Comparison of ENCODE assay signal across 16 cellular contexts in genomic region chr6:155645328-155645727, GRCh38.
A peak's percentile ranks its signal among the peaks of the same experiment; 100 is the strongest.
DNase-seq lines count a peak whose midpoint lies in the region; ATAC-seq and TF ChIP-seq lines count a peak whose summit lies in the region.
"Had no signal": no experiment of that assay in that cellular context is flagged by ENCODE, and none has a peak within 500 bp of the region (broad histone marks: within the 10 kb centered on the region; RNA-seq: fewer than 3 reads in every experiment).

No MANE protein-coding gene starts in this region.

- POLR2A ChIA-PET in Panc1 (lab: Charles Lee), result no interaction called here

- H2BK15ac ChIP-seq in mesenchymal stem cell (ENCODE audit: low read depth, poor library complexity, severe bottlenecking), result no peak overlapping the region

- no peak overlapping the region for H4K91ac ChIP-seq in mesenchymal stem cell (ENCODE audit: low read length)

- no peak for TF ChIP-seq POLR2A in Peyer's patch (IDR thresholded peaks at IDR 0.05)

- no peak overlapping the region for H2AK5ac ChIP-seq in mesenchymal stem cell (ENCODE audit: low read length, severe bottlenecking)

- peak; percentile 84 for DNase-seq in DMS53 treated with DMSO at 0.1 percent for 48 hours (lab: John Stamatoyannopoulos, UW; ENCODE audit: unreplicated experiment)
- DNase-seq in Panc1 (ENCODE audit: low read depth, low spot score), result peak; percentile 83
- peak; percentile 70 for DNase-seq in epithelial cell of esophagus (ENCODE audit: low read depth)
- peak; percentile 51 for DNase-seq in mesenchymal stem cell
- DNase-seq in T-helper 2 cell, result no peak
- DNase-seq in Peyer's patch, result no peak
- DNase-seq: activated CD4-positive, alpha-beta T cell treated with anti-CD3 and anti-CD28 coated beads, Interleukin-2, amount 50 U/mL, for 48 hours; activated T-cell treated with anti-CD3 and anti-CD28 coated beads, Interleukin-2, amount 50 U/mL, for 48 hours; effector CD4-positive, alpha-beta T cell; Kasumi-1; NCI-H774; pancreas; stimulated activated CD4-positive, alpha-beta T cell treated with anti-CD3 and anti-CD28 coated beads, Interleukin-2, amount 100 ng/mL, for 48 hours had no signal

- H2BK120ac ChIP-seq in mesenchymal stem cell (ENCODE audit: low read depth, low read length), result no peak overlapping the region

- no peaks in the 10 kb centered on the region for H3K4me1 ChIP-seq in Panc1 (ENCODE audit: control insufficient read depth, insufficient read depth, low read length)
- H3K4me1 ChIP-seq in mesenchymal stem cell (ENCODE audit: control insufficient read depth, insufficient read depth, low read depth, low read length), result no peaks in the 10 kb centered on the region
- H3K4me1 ChIP-seq in Peyer's patch, result no peaks in the 10 kb centered on the region
- H3K4me1 ChIP-seq: pancreas had no signal

- no peak overlapping the region for H3K27ac ChIP-seq in Panc1 (ENCODE audit: low read length)
- H3K27ac ChIP-seq in mesenchymal stem cell (ENCODE audit: low read length, poor library complexity, severe bottlenecking), result no peak overlapping the region
- no peak overlapping the region for H3K27ac ChIP-seq in Peyer's patch
- H3K27ac ChIP-seq: cardiac muscle cell had no signal

- H3K23ac ChIP-seq in mesenchymal stem cell (ENCODE audit: low read length in 2 of 2), result no peak overlapping the region

- H3K4me2 ChIP-seq in mesenchymal stem cell (ENCODE audit: low read length, poor library complexity, severe bottlenecking), result no peak overlapping the region

- TF ChIP-seq CTCF in Panc1 (IDR thresholded peaks at IDR 0.05), result no peak
- TF ChIP-seq CTCF in epithelial cell of esophagus (IDR thresholded peaks at IDR 0.05; ENCODE audit: insufficient read depth, low read depth, low read length, missing control alignments), result no peak
- no peak for TF ChIP-seq CTCF in Peyer's patch (IDR thresholded peaks at IDR 0.05)

- WGBS in mesenchymal stem cell, result 10% methylated on average over 2 of the region's 2 CpGs

- in situ Hi-C loops in Panc1 (cut with HindIII; ENCODE audit: low pct_unique_long_range_greater_than_20kb, low sequenced_read_pairs), result no loop called here

- CTCF ChIA-PET in Panc1 (lab: Charles Lee), result no interaction called here

- H2BK5ac ChIP-seq in mesenchymal stem cell (ENCODE audit: low read depth, low read length, poor library complexity, severe bottlenecking), result no peak overlapping the region

- H4K8ac ChIP-seq in mesenchymal stem cell (ENCODE audit: low read length), result no peak overlapping the region

- H3K36me3 ChIP-seq in Panc1 (ENCODE audit: control insufficient read depth, insufficient read depth, low read length) (no peaks in the 10 kb centered on the region), mesenchymal stem cell (ENCODE audit: control insufficient read depth in 1 of 2, insufficient read depth in 2 of 2, low read depth in 1 of 2, low read length in 2 of 2) (no peaks in the 10 kb centered on the region), Peyer's patch (no peaks in the 10 kb centered on the region)
- H3K36me3 ChIP-seq: cardiac muscle cell, pancreas had no signal

- no peaks in the 10 kb centered on the region for H3K79me1 ChIP-seq in mesenchymal stem cell (replicated peaks; ENCODE audit: low read length, poor library complexity, severe bottlenecking)

- ATAC-seq in Panc1, result peak; percentile 73
- no peak for ATAC-seq in GM18909 (IDR thresholded peaks at IDR 0.05; ENCODE audit: poor library complexity, unreplicated experiment)
- ATAC-seq in HG03354 (IDR thresholded peaks at IDR 0.05; ENCODE audit: poor library complexity, severe bottlenecking, unreplicated experiment), result no peak

- H3K9me3 ChIP-seq in Panc1 (ENCODE audit: control insufficient read depth, insufficient read depth, low read depth, low read length), result no peaks in the 10 kb centered on the region; the same call in 1 of the 2 replicates
- H3K9me3 ChIP-seq in mesenchymal stem cell (ENCODE audit: control insufficient read depth, low read length), result peaks cover 11% of the 10 kb centered on the region
- H3K9me3 ChIP-seq in Peyer's patch, result no peaks in the 10 kb centered on the region
- H3K9me3 ChIP-seq: pancreas had no signal

- H3K14ac ChIP-seq in mesenchymal stem cell (ENCODE audit: low read length in 2 of 2), result no peak overlapping the region

- H3K4me3 ChIP-seq in Panc1 (ENCODE audit: low read depth in 2 of 2, low read length in 2 of 2) (no peak overlapping the region), epithelial cell of esophagus (ENCODE audit: low read length) (no peak overlapping the region), mesenchymal stem cell (ENCODE audit: insufficient read depth in 1 of 2, low read depth in 1 of 2, low read length in 2 of 2) (no peak overlapping the region), Peyer's patch (no peak overlapping the region)
- H3K4me3 ChIP-seq: cardiac muscle cell, pancreas had no signal

- no peak overlapping the region for H2BK12ac ChIP-seq in mesenchymal stem cell (ENCODE audit: low read length in 2 of 2)

- H3K9ac ChIP-seq in mesenchymal stem cell (ENCODE audit: low read length), result no peak overlapping the region

- no peak overlapping the region for H3K18ac ChIP-seq in mesenchymal stem cell (ENCODE audit: low read depth in 1 of 2, low read length in 2 of 2)

- no peak overlapping the region for H2AFZ ChIP-seq in mesenchymal stem cell (ENCODE audit: low read depth, low read length)

- intact Hi-C loops in Panc1 (cut with micrococcal nuclease; ENCODE audit: unreplicated experiment), result no loop called here

- no TSS peak for BruUV-seq in Panc1 (replicated peaks; lab: Mats Ljungman, UMichigan)

- H3K4ac ChIP-seq in mesenchymal stem cell (ENCODE audit: low read depth in 1 of 2, low read length in 2 of 2), result no peak overlapping the region

- H3K27me3 ChIP-seq in Panc1 (ENCODE audit: control insufficient read depth, insufficient read depth, low read length), result no peaks in the 10 kb centered on the region
- no peaks in the 10 kb centered on the region for H3K27me3 ChIP-seq in mesenchymal stem cell (ENCODE audit: control insufficient read depth in 1 of 2, insufficient read depth in 1 of 2, low read length in 2 of 2)
- H3K27me3 ChIP-seq in Peyer's patch, result no peaks in the 10 kb centered on the region
- H3K27me3 ChIP-seq: cardiac muscle cell, pancreas had no signal

Comparison
In these comparisons a context has a peak if more than half of its experiments do, and no peak if none do; other contexts are left out.
1. DNase-seq: peak in DMS53 treated with DMSO at 0.1 percent for 48 hours (single experiment), Panc1 (single experiment), epithelial cell of esophagus (single experiment) and mesenchymal stem cell (single experiment); none in T-helper 2 cell (0 of 5) and Peyer's patch (0 of 3).